9 cellular contexts compared by ENCODE assay signal in the genomic region with DNA sequence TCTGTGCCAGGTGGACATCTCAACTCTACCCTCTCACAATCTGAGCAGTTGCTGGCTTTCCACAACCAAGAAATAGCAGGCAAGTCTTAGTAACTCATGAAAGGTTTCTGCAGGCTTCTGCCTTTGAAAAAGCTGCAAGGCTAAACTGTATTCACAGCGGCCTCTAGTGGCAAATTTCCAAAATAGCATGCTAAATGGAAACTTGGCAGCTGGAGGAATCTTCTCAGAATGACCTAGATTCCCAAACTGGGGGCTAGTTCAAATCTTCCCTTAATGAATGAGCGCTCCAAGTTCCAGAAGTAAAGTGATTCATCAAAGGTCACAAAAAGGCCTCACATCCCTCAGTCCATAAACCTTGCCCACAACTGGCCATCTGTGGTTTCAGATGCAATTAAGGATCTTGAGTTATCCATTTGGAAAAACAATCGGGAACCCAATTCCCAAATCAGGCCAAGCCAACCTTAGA. TPM values are rescaled to one million over a fixed set of nuclear protein-coding genes. Genes with fewer than 3 reads are reported as not detected.
A peak's percentile ranks its signal among the peaks of the same experiment; 100 is the strongest.
DNase-seq lines count a peak whose midpoint lies in the region; ATAC-seq, FAIRE-seq and TF ChIP-seq lines count a peak whose summit lies in the region.
"Had no signal": no experiment of that assay in that cellular context is flagged by ENCODE, and none has a peak within 500 bp of the region (broad histone marks: within the 10 kb centered on the region; RNA-seq: fewer than 3 reads in every experiment).

No MANE protein-coding gene starts in this region.

- DNase-seq in GM19239 (ENCODE audit: insufficient read length, low spot score) (no peak), NCI-H2227 treated with DMSO at 0.1 percent for 48 hours (lab: John Stamatoyannopoulos, UW) (peak; percentile 67), germinal center (ENCODE audit: low spot score) (peak; percentile 55), osteocyte (ENCODE audit: extremely low spot score, unreplicated experiment) (no peak)
- peak; percentile 23 to 33 for DNase-seq in activated CD4-positive, alpha-beta T cell treated with anti-CD3 and anti-CD28 coated beads, Interleukin-2, amount 50 U/mL, for 48 hours
- DNase-seq in activated CD8-positive, alpha-beta memory T cell treated with anti-CD3 and anti-CD28 coated beads, Interleukin-2, amount 50 U/mL, for 4 hours: no peak

- H3K27ac ChIP-seq in C4-2B: no peak overlapping the region
- H3K27ac ChIP-seq: skin epidermis had no signal

- peaks cover 10% of the 10 kb centered on the region for H3K36me3 Mint-ChIP-seq in osteocyte (ENCODE audit: unreplicated experiment)

- H3K4me1 Mint-ChIP-seq in osteocyte (ENCODE audit: unreplicated experiment): peaks cover 22% of the 10 kb centered on the region

- FAIRE-seq in GM19239 (lab: Jason Lieb, UNC): peak; percentile 21

- no peak overlapping the region for H3K27ac Mint-ChIP-seq in osteocyte (ENCODE audit: unreplicated experiment)

- H3K4me3 Mint-ChIP-seq in osteocyte (ENCODE audit: unreplicated experiment): no peak overlapping the region

- TF ChIP-seq CTCF in C4-2B (conservative IDR thresholded peaks at IDR 0.05) (peak; percentile 89), osteocyte (IDR thresholded peaks at IDR 0.05) (peak; percentile 76)

- peaks cover 4% of the 10 kb centered on the region for H3K9me3 Mint-ChIP-seq in osteocyte (ENCODE audit: unreplicated experiment)

- ATAC-seq in GM19351 (IDR thresholded peaks at IDR 0.05; ENCODE audit: unreplicated experiment): no peak

- H3K27me3 Mint-ChIP-seq in osteocyte (ENCODE audit: unreplicated experiment): no peaks in the 10 kb centered on the region

RNA-seq across cellular contexts. Expression of a gene that starts 11.9 kb away (rescaled TPM):
- not detected in 2 replicates for total RNA-seq in osteocyte

RNA-seq across cellular contexts. Expression of a gene that starts 23.4 kb away (rescaled TPM):
- 21.0 and 21.4 TPM in 2 replicates for total RNA-seq in osteocyte

RNA-seq across cellular contexts. Expression of a gene that starts 34.6 kb away (rescaled TPM):
- 71.2 and 73.2 TPM in 2 replicates for total RNA-seq in osteocyte

Comparison
In these comparisons a context has a peak if more than half of its experiments do, and no peak if none do; other contexts are left out.
1. DNase-seq: peak in NCI-H2227 treated with DMSO at 0.1 percent for 48 hours (single experiment), activated CD4-positive, alpha-beta T cell treated with anti-CD3 and anti-CD28 coated beads, Interleukin-2, amount 50 U/mL, for 48 hours (2 of 2) and germinal center (single experiment); none in GM19239 (single experiment), osteocyte (single experiment) and activated CD8-positive, alpha-beta memory T cell treated with anti-CD3 and anti-CD28 coated beads, Interleukin-2, amount 50 U/mL, for 4 hours (single experiment).